Comparison of ENCODE assay signal across 22 cellular contexts in the genomic region with DNA sequence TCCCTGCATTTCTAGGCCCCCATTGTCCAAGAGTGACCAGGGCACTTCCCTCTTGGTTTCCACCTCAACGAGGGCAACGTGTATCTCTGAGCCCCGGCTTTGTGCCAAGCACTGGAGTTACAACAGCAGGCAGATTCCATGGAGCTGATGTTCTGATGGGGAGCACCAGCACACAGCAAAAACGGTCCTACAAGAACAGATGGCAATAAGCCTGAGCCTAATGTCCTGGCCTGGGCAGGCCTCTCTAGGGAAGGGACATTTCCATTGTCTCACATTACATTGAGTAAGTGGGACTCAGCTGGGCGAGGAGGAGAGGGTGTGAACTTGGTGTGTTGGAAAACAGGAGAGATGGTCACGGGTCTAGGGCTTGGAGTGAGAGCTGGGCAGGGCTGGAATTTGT. TPM values are rescaled to one million over a fixed set of nuclear protein-coding genes. Genes with fewer than 3 reads are reported as not detected.
"Had no signal": no experiment of that assay in that cellular context is flagged by ENCODE, and none has a peak within 500 bp of the region (broad histone marks: within the 10 kb centered on the region; RNA-seq: fewer than 3 reads in every experiment).

No MANE protein-coding gene starts in this region.

- ATAC-seq: gastroesophageal sphincter; mucosa of descending colon; natural killer cell treated with Interleukin-12 subunit alpha and Interleukin-12 subunit beta and Interleukin-15 and Interleukin-18, amount 100 ng/mL, for 72 hours; stimulated activated naive B cell treated with anti-CD40 and anti-IgM and Interleukin-4, amounts not matched to agents 10 μg/mL and 1 μg/mL and 100 μg/mL, for 72 hours had no signal

- H3K4me1 Mint-ChIP-seq: activated B cell treated with CpG ODN at 0.5 μM for 24 hours, immature natural killer cell had no signal

- H3K9me3 Mint-ChIP-seq: activated B cell treated with CpG ODN at 0.5 μM for 24 hours; immature natural killer cell; natural killer cell treated with Interleukin-12 subunit alpha and Interleukin-12 subunit beta and Interleukin-15 and Interleukin-18, amount 100 ng/mL, for 72 hours had no signal

- H3K27ac ChIP-seq: adrenal gland, coronary artery, transverse colon had no signal

- H3K4me3 ChIP-seq: adrenal gland, coronary artery, gastroesophageal sphincter, mucosa of descending colon, spleen, transverse colon had no signal

- H3K9me3 ChIP-seq: adrenal gland, gastroesophageal sphincter, mucosa of descending colon, spleen, transverse colon had no signal

- H3K27me3 ChIP-seq: adrenal gland, transverse colon had no signal

- DNase-seq: activated B cell treated with CpG ODN at 0.5 μM for 24 hours; activated CD4-positive, alpha-beta T cell treated with anti-CD3 and anti-CD28 coated beads, Interleukin-2, amount 50 U/mL, for 1 hour; activated naive CD4-positive, alpha-beta T cell treated with anti-CD3 and anti-CD28 coated beads, Interleukin-2, amount 50 U/mL, for 16 hours; adrenal gland; central memory CD4-positive, alpha-beta T cell; effector CD4-positive, alpha-beta T cell; immature natural killer cell; left cardiac atrium; mucosa of descending colon; retina; spleen; stimulated activated CD4-positive, alpha-beta T cell treated with anti-CD3 and anti-CD28 coated beads, Interleukin-1b, Interleukin-23, amount 100 ng/mL, for 48 hours; stimulated activated naive B cell treated with anti-CD40 and anti-IgM and Interleukin-4, amounts not matched to agents 10 μg/mL and 1 μg/mL and 100 μg/mL, for 72 hours; transverse colon had no signal

- H3K27ac Mint-ChIP-seq: activated B cell treated with CpG ODN at 0.5 μM for 24 hours; immature natural killer cell; natural killer cell treated with Interleukin-12 subunit alpha and Interleukin-12 subunit beta and Interleukin-15 and Interleukin-18, amount 100 ng/mL, for 72 hours; stimulated activated naive B cell treated with anti-CD40 and anti-IgM and Interleukin-4, amounts not matched to agents 10 μg/mL and 1 μg/mL and 100 μg/mL, for 72 hours had no signal

- H3K36me3 ChIP-seq: adrenal gland, gastroesophageal sphincter, spleen, transverse colon had no signal

- H3K36me3 Mint-ChIP-seq: immature natural killer cell; natural killer cell treated with Interleukin-12 subunit alpha and Interleukin-12 subunit beta and Interleukin-15 and Interleukin-18, amount 100 ng/mL, for 72 hours; stimulated activated naive B cell treated with anti-CD40 and anti-IgM and Interleukin-4, amounts not matched to agents 10 μg/mL and 1 μg/mL and 100 μg/mL, for 72 hours had no signal

- H3K4me3 Mint-ChIP-seq: activated B cell treated with CpG ODN at 0.5 μM for 24 hours; immature natural killer cell; natural killer cell treated with Interleukin-12 subunit alpha and Interleukin-12 subunit beta and Interleukin-15 and Interleukin-18, amount 100 ng/mL, for 72 hours; stimulated activated naive B cell treated with anti-CD40 and anti-IgM and Interleukin-4, amounts not matched to agents 10 μg/mL and 1 μg/mL and 100 μg/mL, for 72 hours had no signal

- H3K4me1 ChIP-seq: gastroesophageal sphincter had no signal

RNA-seq across cellular contexts. Expression of gene NPPB, which starts 27.2 kb away (rescaled TPM):
- total RNA-seq: activated B cell treated with CpG ODN at 0.5 μM for 24 hours; activated CD8-positive, alpha-beta memory T cell treated with anti-CD3 and anti-CD28 coated beads for 36 hours; adrenal gland; fibroblast of lung; gastroesophageal sphincter; mucosa of descending colon; natural killer cell treated with Interleukin-12 subunit alpha and Interleukin-12 subunit beta and Interleukin-15 and Interleukin-18, amount 100 ng/mL, for 72 hours; osteocyte; spleen; subcutaneous adipose tissue; T-helper 1 cell treated with Interleukin-12 subunit alpha and Interleukin-12 subunit beta and Interleukin-4 antibody, amounts not matched to agents 30 ng/mL and 1 ng/mL, for 36 hours; transverse colon had no signal

RNA-seq across cellular contexts. Expression of gene NPPA, which starts 38.3 kb away (rescaled TPM):
- total RNA-seq: activated B cell treated with CpG ODN at 0.5 μM for 24 hours; activated CD8-positive, alpha-beta memory T cell treated with anti-CD3 and anti-CD28 coated beads for 36 hours; adrenal gland; fibroblast of lung; natural killer cell treated with Interleukin-12 subunit alpha and Interleukin-12 subunit beta and Interleukin-15 and Interleukin-18, amount 100 ng/mL, for 72 hours; osteocyte; subcutaneous adipose tissue; T-helper 1 cell treated with Interleukin-12 subunit alpha and Interleukin-12 subunit beta and Interleukin-4 antibody, amounts not matched to agents 30 ng/mL and 1 ng/mL, for 36 hours; transverse colon had no signal
